14 cellular contexts compared by ENCODE assay signal in genomic region chr11:26820739-26821138, GRCh38.
A peak's percentile ranks its signal among the peaks of the same experiment; 100 is the strongest.
DNase-seq lines count a peak whose midpoint lies in the region; ATAC-seq, FAIRE-seq and TF ChIP-seq lines count a peak whose summit lies in the region.
"Had no signal": no experiment of that assay in that cellular context is flagged by ENCODE, and none has a peak within 500 bp of the region (broad histone marks: within the 10 kb centered on the region; RNA-seq: fewer than 3 reads in every experiment).

No MANE protein-coding gene starts in this region.

- H3K27me3 ChIP-seq in right lobe of liver (no peaks in the 10 kb centered on the region), HepG2 (ENCODE audit: control insufficient read depth in 1 of 2, insufficient read depth in 2 of 2, low read length in 2 of 2) (no peaks in the 10 kb centered on the region), mammary epithelial cell (ENCODE audit: insufficient read depth, low read length) (no peaks in the 10 kb centered on the region), aorta (ENCODE audit: control insufficient read depth in 1 of 2, insufficient read depth in 2 of 2, low read length in 1 of 2) (no peaks in the 10 kb centered on the region)
- H3K27me3 ChIP-seq in naive thymus-derived CD4-positive, alpha-beta T cell (ENCODE audit: control insufficient read depth in 2 of 2, insufficient read depth in 2 of 2, low read length in 2 of 2) = no peaks in the 10 kb centered on the region
- H3K27me3 ChIP-seq: neural progenitor cell had no signal

- H3K4me3 ChIP-seq in right lobe of liver (no peak overlapping the region), HepG2 (replicated peaks in 1 of 3; ENCODE audit: insufficient read depth in 1 of 3, low read depth in 2 of 3, low read length in 3 of 3) (no peak overlapping the region), mammary epithelial cell (replicated peaks in 1 of 3; ENCODE audit: insufficient read depth in 1 of 3, low read depth in 2 of 3, low read length in 3 of 3) (no peak overlapping the region), aorta (ENCODE audit: low read length in 2 of 2) (no peak overlapping the region)
- no peak overlapping the region for H3K4me3 ChIP-seq in naive thymus-derived CD4-positive, alpha-beta T cell (ENCODE audit: low read length)
- H3K4me3 ChIP-seq: neural progenitor cell had no signal

- H3K27ac ChIP-seq in right lobe of liver (no peak overlapping the region), HepG2 (ENCODE audit: extremely low read length, insufficient read depth, low read length) (no peak overlapping the region), mammary epithelial cell (ENCODE audit: insufficient read depth, low read depth, low read length) (peak overlapping the region; percentile 55), aorta (ENCODE audit: low read depth in 1 of 2, low read length in 2 of 2) (no peak overlapping the region)
- no peak overlapping the region for H3K27ac ChIP-seq in naive thymus-derived CD4-positive, alpha-beta T cell (ENCODE audit: low read depth, low read length)
- H3K27ac ChIP-seq: neural progenitor cell had no signal

- TF ChIP-seq POLR2A in right lobe of liver (IDR thresholded peaks at IDR 0.05) = no peak
- no peak for TF ChIP-seq POLR2A in HepG2 (IDR thresholded peaks at IDR 0.05; ENCODE audit: insufficient read depth in 1 of 2, low read depth in 2 of 2, low read length in 2 of 2)

- no peaks in the 10 kb centered on the region for H3K27me3 Mint-ChIP-seq in naive thymus-derived CD4-positive, alpha-beta T cell
- H3K27me3 Mint-ChIP-seq: activated naive CD8-positive, alpha-beta T cell treated with anti-CD3 and anti-CD28 coated beads, Interleukin-2, amount 10 ng/mL, durations not matched to agents 7 days and 5 days; type B pancreatic cell had no signal

- TF ChIP-seq RAD21 in HepG2 (CRISPR knock-in tag; IDR thresholded peaks at IDR 0.05) = no peak

- H3K36me3 Mint-ChIP-seq in naive thymus-derived CD4-positive, alpha-beta T cell = peaks cover 0 to 8% (median 5%) of the 10 kb centered on the region in 5 donors
- H3K36me3 Mint-ChIP-seq: activated naive CD8-positive, alpha-beta T cell treated with anti-CD3 and anti-CD28 coated beads, Interleukin-2, amount 10 ng/mL, durations not matched to agents 7 days and 5 days had no signal

- H3K9ac ChIP-seq in HepG2 (ENCODE audit: insufficient read depth, low read depth, low read length) (no peak overlapping the region), mammary epithelial cell (ENCODE audit: insufficient read depth, low read length) (no peak overlapping the region)
- H3K9ac ChIP-seq: neural progenitor cell had no signal

- DNase-seq in right lobe of liver = no peak
- no peak for DNase-seq in HepG2 (ENCODE audit: low spot score)
- DNase-seq in mammary epithelial cell = peak; percentile 89
- no peak for DNase-seq in left ventricle myocardium superior
- no peak for DNase-seq in aorta
- DNase-seq in NCI-H69 (lab: John Stamatoyannopoulos, UW) = no peak
- DNase-seq in HTR-8/SVneo (ENCODE audit: insufficient read length, low spot score) = no peak
- no peak for DNase-seq in naive thymus-derived CD4-positive, alpha-beta T cell
- DNase-seq: activated naive CD8-positive, alpha-beta T cell treated with anti-CD3 and anti-CD28 coated beads, Interleukin-2, amount 10 ng/mL, durations not matched to agents 7 days and 5 days; AML-193; NCI-H1092 treated with DMSO at 0.1 percent for 48 hours; NCI-H2227 treated with DMSO at 0.1 percent for 48 hours had no signal

- H3K9me3 ChIP-seq in right lobe of liver = peaks cover 0 to 8% (median 0%) of the 10 kb centered on the region in 4 donors
- H3K9me3 ChIP-seq in HepG2 (ENCODE audit: low read length) = peaks cover 29% of the 10 kb centered on the region
- peaks cover 19% of the 10 kb centered on the region for H3K9me3 ChIP-seq in mammary epithelial cell (replicated peaks; ENCODE audit: insufficient read depth, low read length)
- peaks cover 2% of the 10 kb centered on the region for H3K9me3 ChIP-seq in aorta (ENCODE audit: control insufficient read depth, low read length)
- peaks cover 0 to 8% (median 0%) of the 10 kb centered on the region in 3 experiments for H3K9me3 ChIP-seq in naive thymus-derived CD4-positive, alpha-beta T cell (ENCODE audit: control insufficient read depth in 2 of 3, low read length in 3 of 3)

- no peaks in the 10 kb centered on the region for H3K36me3 ChIP-seq in right lobe of liver
- no peaks in the 10 kb centered on the region for H3K36me3 ChIP-seq in HepG2 (replicated peaks in 1 of 2; ENCODE audit: control insufficient read depth in 1 of 2, insufficient read depth in 2 of 2, low read length in 2 of 2)
- H3K36me3 ChIP-seq in mammary epithelial cell (ENCODE audit: insufficient read depth, low read length) = no peaks in the 10 kb centered on the region
- no peaks in the 10 kb centered on the region for H3K36me3 ChIP-seq in aorta (ENCODE audit: control insufficient read depth in 1 of 2, insufficient read depth in 2 of 2, low read length in 1 of 2)
- H3K36me3 ChIP-seq in naive thymus-derived CD4-positive, alpha-beta T cell (ENCODE audit: control insufficient read depth in 2 of 3, insufficient read depth in 3 of 3, low read length in 3 of 3) = no peaks in the 10 kb centered on the region
- H3K36me3 ChIP-seq: neural progenitor cell had no signal

- H3K4me1 ChIP-seq in right lobe of liver = peaks cover 0 to 4% (median 0%) of the 10 kb centered on the region in 4 donors
- H3K4me1 ChIP-seq in HepG2 (ENCODE audit: insufficient read depth, low read length) = no peaks in the 10 kb centered on the region
- H3K4me1 ChIP-seq in mammary epithelial cell (ENCODE audit: insufficient read depth, low read length) = peaks cover 3% of the 10 kb centered on the region
- H3K4me1 ChIP-seq in aorta (ENCODE audit: control insufficient read depth in 1 of 2, insufficient read depth in 2 of 2, low read length in 2 of 2) = no peaks in the 10 kb centered on the region
- no peaks in the 10 kb centered on the region for H3K4me1 ChIP-seq in naive thymus-derived CD4-positive, alpha-beta T cell (ENCODE audit: control insufficient read depth in 2 of 2, insufficient read depth in 2 of 2, low read length in 2 of 2)
- H3K4me1 ChIP-seq: neural progenitor cell had no signal

- H3K79me2 ChIP-seq in HepG2 (ENCODE audit: insufficient read depth, low read length) (no peaks in the 10 kb centered on the region), mammary epithelial cell (ENCODE audit: insufficient read depth, low read length) (no peaks in the 10 kb centered on the region)

- intact Hi-C loops in right lobe of liver (cut with DNase I) (no loop called here), HepG2 (cut with micrococcal nuclease; ENCODE audit: unreplicated experiment) (no loop called here), mammary epithelial cell (cut with micrococcal nuclease) (no loop called here), left ventricle myocardium superior (cut with micrococcal nuclease) (no loop called here), aorta (cut with DNase I) (loop anchor here in 1 of 2 donors (2.0 kb wide), 1 partner anchor 62 kb away; no protein-coding TSS in a partner anchor)
- intact Hi-C loops in naive thymus-derived CD4-positive, alpha-beta T cell (cut with micrococcal nuclease) = no loop called here

- ATAC-seq in right lobe of liver (peak; percentile 58 to 90 (median 82)), HepG2 (no peak), left ventricle myocardium superior (peak; percentile 68), aorta (ENCODE audit: low FRiP score) (peak; percentile 66)
- ATAC-seq in naive thymus-derived CD4-positive, alpha-beta T cell = no peak

- FAIRE-seq in HepG2 (lab: Jason Lieb, UNC) = no peak
- no peak for FAIRE-seq in HTR-8/SVneo (lab: Jason Lieb, UNC)

- no peak overlapping the region for H3K4me3 Mint-ChIP-seq in naive thymus-derived CD4-positive, alpha-beta T cell
- H3K4me3 Mint-ChIP-seq: activated naive CD8-positive, alpha-beta T cell treated with anti-CD3 and anti-CD28 coated beads, Interleukin-2, amount 10 ng/mL, durations not matched to agents 7 days and 5 days; neural progenitor cell; type B pancreatic cell had no signal

- no peak overlapping the region for H2AFZ ChIP-seq in HepG2 (ENCODE audit: low read length)
- H2AFZ ChIP-seq in mammary epithelial cell (ENCODE audit: low read depth, low read length) = peak overlapping the region; percentile 8
- H2AFZ ChIP-seq: neural progenitor cell had no signal

- H4K20me1 ChIP-seq in HepG2 (ENCODE audit: insufficient read depth, low read length) (no peaks in the 10 kb centered on the region), mammary epithelial cell (ENCODE audit: insufficient read depth, low read length) (no peaks in the 10 kb centered on the region)

- BruUV-seq in HepG2 (replicated peaks; lab: Mats Ljungman, UMichigan) (no TSS peak), mammary epithelial cell (replicated peaks; lab: Mats Ljungman, UMichigan) (no TSS peak)

- CTCF ChIA-PET in HepG2 (lab: Yijun Ruan, JAX; ENCODE audit: low intra/inter-chr PET ratio, low total read pairs) = no interaction called here
- CTCF ChIA-PET in mammary epithelial cell (lab: Charles Lee; ENCODE audit: low non-redundant PET) = interaction anchor here (0.6 kb wide), 2 partner anchors 304 to 334 kb away, joined by 3 to 17 read pairs; no protein-coding TSS in a partner anchor
- CTCF ChIA-PET in naive thymus-derived CD4-positive, alpha-beta T cell (lab: Charles Lee) = no interaction called here

- no peak overlapping the region for H3K27ac Mint-ChIP-seq in naive thymus-derived CD4-positive, alpha-beta T cell
- H3K27ac Mint-ChIP-seq: activated naive CD8-positive, alpha-beta T cell treated with anti-CD3 and anti-CD28 coated beads, Interleukin-2, amount 10 ng/mL, durations not matched to agents 7 days and 5 days; neural progenitor cell; type B pancreatic cell had no signal

- no peak overlapping the region for H3K4me2 ChIP-seq in HepG2 (ENCODE audit: low read depth, low read length)
- H3K4me2 ChIP-seq in mammary epithelial cell (ENCODE audit: insufficient read depth, low read depth, low read length) = peak overlapping the region; percentile 43
- H3K4me2 ChIP-seq: neural progenitor cell had no signal

- no peaks in the 10 kb centered on the region for H3K4me1 Mint-ChIP-seq in naive thymus-derived CD4-positive, alpha-beta T cell
- H3K4me1 Mint-ChIP-seq: activated naive CD8-positive, alpha-beta T cell treated with anti-CD3 and anti-CD28 coated beads, Interleukin-2, amount 10 ng/mL, durations not matched to agents 7 days and 5 days; neural progenitor cell had no signal

- in situ Hi-C loops in HepG2 (cut with HindIII; ENCODE audit: extremely low pct_ligation_motif_present, low pct_unique_long_range_greater_than_20kb) = no loop called here
- in situ Hi-C loops in mammary epithelial cell (cut with MboI; ENCODE audit: low sequenced_read_pairs in 2 of 2) = no loop called here

- TF ChIP-seq EP300 in HepG2 (IDR thresholded peaks at IDR 0.05; ENCODE audit: low read depth in 2 of 2, low read length in 2 of 2) (no peak), HepG2 (CRISPR knock-in tag; IDR thresholded peaks at IDR 0.05; ENCODE audit: borderline replicate concordance) (no peak)

- TF ChIP-seq CTCF in right lobe of liver (IDR thresholded peaks at IDR 0.05) = no peak
- no peak for TF ChIP-seq CTCF in HepG2 (CRISPR knock-in tag; IDR thresholded peaks at IDR 0.05)
- TF ChIP-seq CTCF in mammary epithelial cell (conservative IDR thresholded peaks at IDR 0.05 in 1 of 2, IDR thresholded peaks at IDR 0.05 in 1 of 2; ENCODE audit: extremely low read depth in 1 of 2, insufficient read depth in 1 of 2, low read depth in 1 of 2, low read length in 2 of 2) = no peak

- WGBS in right lobe of liver (ENCODE audit: insufficient coverage, low coverage, low lambda C conversion rate, missing lambda C conversion rate) = 25% methylated on average over 1 of the region's 1 CpG
- 0% methylated on average over 1 of the region's 1 CpG for WGBS in HepG2 (ENCODE audit: low lambda C conversion rate)
- 0% methylated on average over 1 of the region's 1 CpG for WGBS in mammary epithelial cell (ENCODE audit: low coverage, missing lambda C conversion rate)
- WGBS in aorta, 2 donors = 10 to 21% methylated on average over 1 of the region's 1 CpG

- dilution Hi-C loops in mammary epithelial cell (cut with HindIII; ENCODE audit: low sequenced_read_pairs) = no loop called here

- POLR2A ChIA-PET in HepG2 (lab: Yijun Ruan, JAX) = no interaction called here
- POLR2A ChIA-PET in naive thymus-derived CD4-positive, alpha-beta T cell (lab: Charles Lee) = no interaction called here

- peaks cover 0 to 44% (median 33%) of the 10 kb centered on the region in 11 donors for H3K9me3 Mint-ChIP-seq in naive thymus-derived CD4-positive, alpha-beta T cell

Comparison
In these comparisons a context has a peak if more than half of its experiments do, and no peak if none do; other contexts are left out.
1. ATAC-seq: peak in right lobe of liver (4 of 4), left ventricle myocardium superior (single experiment) and aorta (single experiment); none in HepG2 (single experiment) and naive thymus-derived CD4-positive, alpha-beta T cell (single experiment).